ENCODE assay signal across 9 cellular contexts in the genomic region with DNA sequence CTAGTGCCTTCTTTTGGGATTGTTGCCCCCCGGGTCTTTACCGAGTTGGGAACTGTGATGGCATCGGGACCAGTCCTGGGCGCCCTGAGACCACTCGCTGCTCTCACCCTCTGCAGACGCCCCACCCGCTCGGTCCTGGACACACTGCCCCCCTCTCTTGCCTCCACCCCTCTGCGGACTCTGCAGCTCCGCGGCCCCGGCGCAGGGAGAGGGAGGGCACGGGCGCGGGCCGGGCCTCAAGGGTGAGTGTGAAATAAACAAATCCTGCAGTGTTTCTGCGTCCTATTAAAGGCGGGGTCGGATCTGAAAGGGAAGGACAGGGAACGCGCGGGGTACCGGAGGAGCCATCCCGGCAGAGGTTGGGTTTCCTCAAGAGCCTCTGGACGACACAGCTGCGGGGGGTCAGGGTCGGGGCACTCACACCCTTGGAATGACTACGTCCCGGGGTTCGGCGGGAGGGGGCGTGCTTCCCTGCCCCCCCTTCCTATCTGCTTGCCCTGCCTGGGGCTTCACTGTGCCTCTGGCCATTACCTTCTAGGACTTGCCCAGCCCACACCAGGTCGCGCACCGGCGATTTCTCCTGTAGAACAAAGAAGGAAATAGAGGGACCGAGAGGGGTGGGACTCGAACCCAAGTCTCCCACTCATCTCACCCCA. TPM values are rescaled to one million over a fixed set of nuclear protein-coding genes. Genes with fewer than 3 reads are reported as not detected.
DNase-seq lines count a peak whose midpoint lies in the region; TF ChIP-seq lines count a peak whose summit lies in the region.
"Had no signal": no experiment of that assay in that cellular context is flagged by ENCODE, and none has a peak within 500 bp of the region (broad histone marks: within the 10 kb centered on the region; RNA-seq: fewer than 3 reads in every experiment).

No MANE protein-coding gene starts in this region.

- no peaks in the 10 kb centered on the region for H3K9me3 ChIP-seq in uterus

- H3K36me3 ChIP-seq in uterus, result no peaks in the 10 kb centered on the region

- peak overlapping the region; percentile 1 to 48 for H3K27ac ChIP-seq in uterus

- peak overlapping the region; percentile 28 to 32 for H3K4me3 ChIP-seq in uterus

- H3K36me3 Mint-ChIP-seq in activated naive CD4-positive, alpha-beta T cell treated with anti-CD3 and anti-CD28 coated beads, Interleukin-2, amount 50 U/mL, for 24 hours, result peaks cover 2% of the 10 kb centered on the region
- H3K36me3 Mint-ChIP-seq in mesothelial cell of epicardium, result no peaks in the 10 kb centered on the region

- H3K9me3 Mint-ChIP-seq in activated naive CD4-positive, alpha-beta T cell treated with anti-CD3 and anti-CD28 coated beads, Interleukin-2, amount 50 U/mL, for 24 hours, result no peaks in the 10 kb centered on the region
- H3K9me3 Mint-ChIP-seq in mesothelial cell of epicardium, result no peaks in the 10 kb centered on the region

- TF ChIP-seq POLR2A in uterus (IDR thresholded peaks at IDR 0.05), result no peak

- H3K4me1 Mint-ChIP-seq in activated naive CD4-positive, alpha-beta T cell treated with anti-CD3 and anti-CD28 coated beads, Interleukin-2, amount 50 U/mL, for 24 hours, result peaks cover 26% of the 10 kb centered on the region
- peaks cover 24% of the 10 kb centered on the region for H3K4me1 Mint-ChIP-seq in mesothelial cell of epicardium

- no peak for DNase-seq in activated naive CD4-positive, alpha-beta T cell (lab: John Stamatoyannopoulos, UW)
- DNase-seq in cerebellum (ENCODE audit: low spot score) (peak; percentile 39), mesothelial cell of epicardium (ENCODE audit: low spot score in 2 of 2, unreplicated experiment in 2 of 2) (no peak), uterus (no peak), UCSD-AML1 (lab: John Stamatoyannopoulos, UW; ENCODE audit: unreplicated experiment) (no peak), T1000 (lab: John Stamatoyannopoulos, UW) (no peak)
- no peak for DNase-seq in activated effector memory CD4-positive, alpha-beta T cell treated with anti-CD3 and anti-CD28 coated beads, Interleukin-2, amount 50 U/mL, for 16 hours
- DNase-seq: GF-D8 had no signal

- H3K27me3 Mint-ChIP-seq in activated naive CD4-positive, alpha-beta T cell treated with anti-CD3 and anti-CD28 coated beads, Interleukin-2, amount 50 U/mL, for 24 hours, result peaks cover 26% of the 10 kb centered on the region
- H3K27me3 Mint-ChIP-seq in mesothelial cell of epicardium (ENCODE audit: low read depth), result peaks cover 95% of the 10 kb centered on the region

- intact Hi-C loops in uterus (cut with DNase I; ENCODE audit: low total_unique reads), result no loop called here

- no peaks in the 10 kb centered on the region for H3K27me3 ChIP-seq in uterus

- no peak for TF ChIP-seq CTCF in mesothelial cell of epicardium (IDR thresholded peaks at IDR 0.05; ENCODE audit: unreplicated experiment)
- no peak for TF ChIP-seq CTCF in uterus (IDR thresholded peaks at IDR 0.05)

- peak overlapping the region; percentile 52 for H3K4me3 Mint-ChIP-seq in activated naive CD4-positive, alpha-beta T cell treated with anti-CD3 and anti-CD28 coated beads, Interleukin-2, amount 50 U/mL, for 24 hours
- H3K4me3 Mint-ChIP-seq in mesothelial cell of epicardium, result peak overlapping the region; percentile 49

- peaks cover 0 to 28% of the 10 kb centered on the region in 2 donors for H3K4me1 ChIP-seq in uterus

- no peak overlapping the region for H3K27ac Mint-ChIP-seq in activated naive CD4-positive, alpha-beta T cell treated with anti-CD3 and anti-CD28 coated beads, Interleukin-2, amount 50 U/mL, for 24 hours
- no peak overlapping the region for H3K27ac Mint-ChIP-seq in mesothelial cell of epicardium

RNA-seq across cellular contexts. Expression of a gene that starts 0.5 kb away (rescaled TPM):
- total RNA-seq in cerebellum, result 14.7 TPM
- total RNA-seq in mesothelial cell of epicardium, result 10.7 to 14.2 TPM (median 13.1 TPM) in 3 replicates
- 10 to 100 TPM in 3 of 4 donors, not detected in 1; 11.3 to 51.9 (median 42.3) TPM for total RNA-seq in uterus

RNA-seq across cellular contexts. Expression of a gene that starts 4.3 kb away (rescaled TPM):
- total RNA-seq in cerebellum (2.1 TPM), mesothelial cell of epicardium (8.1 to 8.9 TPM (median 8.2 TPM) in 3 replicates), uterus (10 to 100 TPM in 2 of 4 donors, 1 to 10 TPM in 1, not detected in 1; 2.6 to 47.4 (median 14.1) TPM)

RNA-seq across cellular contexts. Expression of a gene that starts 4.3 kb away (rescaled TPM):
- total RNA-seq in cerebellum (1.5 TPM), mesothelial cell of epicardium (7.2 to 7.8 TPM (median 7.8 TPM) in 3 replicates), uterus (10 to 100 TPM in 2 of 4 donors, 1 to 10 TPM in 2; 2.6 to 21.0 (median 10.6) TPM)

RNA-seq across cellular contexts. Expression of a gene that starts 6.3 kb away (rescaled TPM):
- total RNA-seq in cerebellum (8.3 TPM), mesothelial cell of epicardium (14.0 to 15.5 TPM (median 14.2 TPM) in 3 replicates), uterus (10 to 100 TPM in 2 of 4 donors, 1 to 10 TPM in 2; 3.3 to 29.7 (median 17.0) TPM)

RNA-seq across cellular contexts. Expression of a gene that starts 13.2 kb away (rescaled TPM):
- total RNA-seq in cerebellum, result 1.7 TPM
- total RNA-seq in mesothelial cell of epicardium, result 20.1 to 21.4 TPM (median 20.6 TPM) in 3 replicates
- total RNA-seq in uterus, result 10 to 100 TPM in 3 of 4 donors, 1 to 10 TPM in 1; 2.4 to 40.1 (median 15.1) TPM
